8 cellular contexts compared by ENCODE assay signal in genomic region chr3:44995142-44995770, GRCh38. TPM values are rescaled to one million over a fixed set of nuclear protein-coding genes. Genes with fewer than 3 reads are reported as not detected.
A peak's percentile ranks its signal among the peaks of the same experiment; 100 is the strongest.
DNase-seq lines count a peak whose midpoint lies in the region; ATAC-seq lines count a peak whose summit lies in the region.

No MANE protein-coding gene starts in this region.

- ATAC-seq in naive thymus-derived CD4-positive, alpha-beta T cell, result no peak
- no peak for ATAC-seq in HG03095 (IDR thresholded peaks at IDR 0.05; ENCODE audit: unreplicated experiment)

- H3K27me3 ChIP-seq in naive thymus-derived CD4-positive, alpha-beta T cell (ENCODE audit: control insufficient read depth in 2 of 2, insufficient read depth in 2 of 2, low read length in 2 of 2), result no peaks in the 10 kb centered on the region

- H3K36me3 Mint-ChIP-seq in naive thymus-derived CD4-positive, alpha-beta T cell, result peaks cover 0 to 53% (median 31%) of the 10 kb centered on the region in 5 donors

- no peak overlapping the region for H3K27ac ChIP-seq in naive thymus-derived CD4-positive, alpha-beta T cell (ENCODE audit: low read depth, low read length)

- POLR2A ChIA-PET in naive thymus-derived CD4-positive, alpha-beta T cell (lab: Charles Lee), result interaction anchor here (1.0 kb wide), 1 partner anchor 15 kb away, joined by 3 read pairs; no protein-coding TSS in a partner anchor

- no peak overlapping the region for H3K4me3 ChIP-seq in naive thymus-derived CD4-positive, alpha-beta T cell (ENCODE audit: low read length)

- H3K9me3 ChIP-seq in naive thymus-derived CD4-positive, alpha-beta T cell (ENCODE audit: control insufficient read depth in 2 of 3, low read length in 3 of 3), result no peaks in the 10 kb centered on the region

- intact Hi-C loops in naive thymus-derived CD4-positive, alpha-beta T cell (cut with micrococcal nuclease), result no loop called here

- H3K36me3 ChIP-seq in naive thymus-derived CD4-positive, alpha-beta T cell (ENCODE audit: control insufficient read depth in 2 of 3, insufficient read depth in 3 of 3, low read length in 3 of 3), result peaks cover 10 to 43% (median 12%) of the 10 kb centered on the region in 3 experiments

- H3K4me3 Mint-ChIP-seq in naive thymus-derived CD4-positive, alpha-beta T cell, result peak overlapping the region in 1 of 10 donors; percentile 15

- peaks cover 0 to 30% of the 10 kb centered on the region in 2 donors for H3K4me1 ChIP-seq in naive thymus-derived CD4-positive, alpha-beta T cell (ENCODE audit: control insufficient read depth in 2 of 2, insufficient read depth in 2 of 2, low read length in 2 of 2)

- DNase-seq in D341Med (ENCODE audit: low spot score) (peak; percentile 67), NCI-H1436 treated with DMSO at 0.1 percent for 48 hours (lab: John Stamatoyannopoulos, UW) (peak; percentile 35), cerebellar cortex (ENCODE audit: low spot score) (peak; percentile 76), NCI-H526 treated with DMSO at 0.1 percent for 48 hours (lab: John Stamatoyannopoulos, UW) (no peak), mesenteric fat pad (ENCODE audit: low spot score) (no peak), NCI-H524 treated with DMSO at 0.1 percent for 48 hours (lab: John Stamatoyannopoulos, UW) (no peak)
- DNase-seq in naive thymus-derived CD4-positive, alpha-beta T cell, result no peak

- H3K4me1 Mint-ChIP-seq in naive thymus-derived CD4-positive, alpha-beta T cell, result peaks cover 28 to 80% (median 67%) of the 10 kb centered on the region in 7 donors

- CTCF ChIA-PET in naive thymus-derived CD4-positive, alpha-beta T cell (lab: Charles Lee), result interaction anchor here (0.6 to 0.9 kb wide), 3 partner anchors 32 to 598 kb away, joined by 4 to 5 read pairs (median 4); no protein-coding TSS in a partner anchor

- H3K27me3 Mint-ChIP-seq in naive thymus-derived CD4-positive, alpha-beta T cell, result no peaks in the 10 kb centered on the region

- no peaks in the 10 kb centered on the region for H3K9me3 Mint-ChIP-seq in naive thymus-derived CD4-positive, alpha-beta T cell

- peak overlapping the region in 8 of 9 donors; percentile 43 to 92 (median 64) for H3K27ac Mint-ChIP-seq in naive thymus-derived CD4-positive, alpha-beta T cell

RNA-seq across cellular contexts. Expression of gene EXOSC7, which starts 19.2 kb away (rescaled TPM):
- total RNA-seq in naive thymus-derived CD4-positive, alpha-beta T cell, result 10 to 100 TPM; 30.7 to 57.9 (median 44.3) TPM
- 10 to 100 TPM; 48.4 to 59.4 TPM for polyA plus RNA-seq in naive thymus-derived CD4-positive, alpha-beta T cell
- total RNA-seq in mesenteric fat pad, result 35.4 TPM

RNA-seq across cellular contexts. Expression of gene ZDHHC3, which starts 19.3 kb away (rescaled TPM):
- total RNA-seq in naive thymus-derived CD4-positive, alpha-beta T cell, result 10 to 100 TPM; 38.5 to 54.0 (median 48.8) TPM
- polyA plus RNA-seq in naive thymus-derived CD4-positive, alpha-beta T cell, result 10 to 100 TPM; 33.7 to 36.1 TPM
- total RNA-seq in mesenteric fat pad, result 108 TPM

RNA-seq across cellular contexts. Expression of gene CLEC3B, which starts 30.8 kb away (rescaled TPM):
- total RNA-seq in naive thymus-derived CD4-positive, alpha-beta T cell, result 1 to 10 TPM in 2 of 5 experiments, under 1 TPM in 3; 0.45 to 1.8 (median 0.75) TPM
- polyA plus RNA-seq in naive thymus-derived CD4-positive, alpha-beta T cell, result not detected
- 217 TPM for total RNA-seq in mesenteric fat pad

Comparison
In these comparisons a context has a peak if more than half of its experiments do, and no peak if none do; other contexts are left out.
1. DNase-seq: peak in D341Med (single experiment), NCI-H1436 treated with DMSO at 0.1 percent for 48 hours (single experiment) and cerebellar cortex (single experiment); none in naive thymus-derived CD4-positive, alpha-beta T cell (0 of 9), NCI-H526 treated with DMSO at 0.1 percent for 48 hours (single experiment), mesenteric fat pad (single experiment) and NCI-H524 treated with DMSO at 0.1 percent for 48 hours (single experiment).
2. RNA of gene CLEC3B, which starts 30.8 kb away (total RNA-seq): 217 TPM in mesenteric fat pad (single experiment); 0.45 to 1.8 TPM in naive thymus-derived CD4-positive, alpha-beta T cell; every median in the first group is over 10 times any median in the second.